ENCODE assay signal across 1 cellular context in genomic region chr9:134135343-134136116, GRCh38.
A peak's percentile ranks its signal among the peaks of the same experiment; 100 is the strongest.
TF ChIP-seq lines count a peak whose summit lies in the region.

Gene WDR5, plus strand, starts transcription at chr9:134136082. Its CDS starts 3,796 bp downstream, at chr9:134139878.

TF ChIP-seq in HepG2, 621 proteins besides CTCF, POLR2A, EP300 and RAD21 (continued from another document and continues in another):
- no peak for TF ChIP-seq HMG20A (CRISPR knock-in tag; IDR thresholded peaks at IDR 0.05; ENCODE audit: borderline replicate concordance)
- no peak for TF ChIP-seq ZNF18 (CRISPR knock-in tag; IDR thresholded peaks at IDR 0.05; ENCODE audit: insufficient replicate concordance)
- TF ChIP-seq MLLT10 (CRISPR knock-in tag; IDR thresholded peaks at IDR 0.05) = no peak
- no peak for TF ChIP-seq THYN1 (CRISPR knock-in tag; IDR thresholded peaks at IDR 0.05; ENCODE audit: borderline replicate concordance, low read depth)
- TF ChIP-seq ZNF674 (CRISPR knock-in tag; IDR thresholded peaks at IDR 0.05; ENCODE audit: low read depth) = no peak
- TF ChIP-seq ZNF382 (CRISPR knock-in tag; IDR thresholded peaks at IDR 0.05; ENCODE audit: borderline replicate concordance) = no peak
- peak; percentile 58; the same call in 1 of the 2 replicates for TF ChIP-seq ZMYM4 (CRISPR knock-in tag; IDR thresholded peaks at IDR 0.05)
- no peak for TF ChIP-seq ATM (IDR thresholded peaks at IDR 0.05; ENCODE audit: borderline replicate concordance)
- no peak for TF ChIP-seq NR1H2 (CRISPR knock-in tag; IDR thresholded peaks at IDR 0.05; ENCODE audit: borderline replicate concordance, low read depth)
- TF ChIP-seq ISL2 (CRISPR knock-in tag; IDR thresholded peaks at IDR 0.05) = no peak
- TF ChIP-seq TAF15 (IDR thresholded peaks at IDR 0.05; ENCODE audit: low read depth, low read length, poor library complexity, severe bottlenecking) = peak; percentile 52
- TF ChIP-seq ZNF766 (CRISPR knock-in tag; IDR thresholded peaks at IDR 0.05; ENCODE audit: borderline replicate concordance) = no peak
- TF ChIP-seq NCOR1 (IDR thresholded peaks at IDR 0.05; ENCODE audit: borderline replicate concordance, low read length) = no peak
- no peak for TF ChIP-seq ATAD3A (CRISPR knock-in tag; IDR thresholded peaks at IDR 0.05)
- no peak for TF ChIP-seq ZBTB37 (CRISPR knock-in tag; IDR thresholded peaks at IDR 0.05)
- TF ChIP-seq GRHL1 (CRISPR knock-in tag; conservative IDR thresholded peaks at IDR 0.05) = no peak
- TF ChIP-seq ATRX (CRISPR knock-in tag; IDR thresholded peaks at IDR 0.05; ENCODE audit: borderline replicate concordance) = no peak
- peak; percentile 56; the same call in 1 of the 2 replicates for TF ChIP-seq ZNF768 (CRISPR knock-in tag; IDR thresholded peaks at IDR 0.05)
- no peak; the same call in 1 of the 2 replicates for TF ChIP-seq KLF6 (CRISPR knock-in tag; IDR thresholded peaks at IDR 0.05)
- TF ChIP-seq ZNF280D (CRISPR knock-in tag; IDR thresholded peaks at IDR 0.05) = peak; percentile 66; the same call in 1 of the 2 replicates
- no peak for TF ChIP-seq HMG20B (CRISPR knock-in tag; conservative IDR thresholded peaks at IDR 0.05)
- no peak for TF ChIP-seq EED (CRISPR knock-in tag; IDR thresholded peaks at IDR 0.05)
- 0 out of 2 replicates have a peak, but pooled peaks have one; percentile 23 for TF ChIP-seq ZSCAN25 (CRISPR knock-in tag; IDR thresholded peaks at IDR 0.05)
- TF ChIP-seq ZNF101 (CRISPR knock-in tag; IDR thresholded peaks at IDR 0.05; ENCODE audit: borderline replicate concordance, low read depth) = no peak
- no peak for TF ChIP-seq DBP (CRISPR knock-in tag; IDR thresholded peaks at IDR 0.05; ENCODE audit: not compliant biosample characterization)
- TF ChIP-seq ZNF777 (CRISPR knock-in tag; IDR thresholded peaks at IDR 0.05) = no peak
- TF ChIP-seq PAF1 (CRISPR knock-in tag; IDR thresholded peaks at IDR 0.05) = no peak
- TF ChIP-seq ZFP36L2 (CRISPR knock-in tag; IDR thresholded peaks at IDR 0.05) = no peak
- TF ChIP-seq U2AF1 (optimal IDR thresholded peaks at IDR 0.05; ENCODE audit: low read depth, low read length) = no peak
- no peak for TF ChIP-seq CBX1 (IDR thresholded peaks at IDR 0.05; ENCODE audit: low read depth)
- TF ChIP-seq TBX3 (IDR thresholded peaks at IDR 0.05; ENCODE audit: borderline replicate concordance) = no peak
- TF ChIP-seq ZNF296 (CRISPR knock-in tag; conservative IDR thresholded peaks at IDR 0.05) = peak; percentile 78; the same call in 1 of the 2 replicates
- TF ChIP-seq REL (CRISPR knock-in tag; conservative IDR thresholded peaks at IDR 0.05) = no peak
- TF ChIP-seq ZFP91 (CRISPR knock-in tag; IDR thresholded peaks at IDR 0.05; ENCODE audit: borderline replicate concordance) = peak; percentile 99
- TF ChIP-seq ZNF563 (CRISPR knock-in tag; IDR thresholded peaks at IDR 0.05) = no peak; the same call in 1 of the 2 replicates
- no peak for TF ChIP-seq ZBTB38 (CRISPR knock-in tag; IDR thresholded peaks at IDR 0.05)
- no peak; the same call in 1 of the 2 replicates for TF ChIP-seq HNRNPL (IDR thresholded peaks at IDR 0.05; ENCODE audit: low read depth, low read length)
- no peak for TF ChIP-seq ZUFSP (CRISPR knock-in tag; IDR thresholded peaks at IDR 0.05; ENCODE audit: borderline replicate concordance)
- no peak for TF ChIP-seq CAMTA2 (CRISPR knock-in tag; IDR thresholded peaks at IDR 0.05; ENCODE audit: borderline replicate concordance)
- TF ChIP-seq NR3C1 (CRISPR knock-in tag; IDR thresholded peaks at IDR 0.05) = no peak
- no peak for TF ChIP-seq SP2 (CRISPR knock-in tag; IDR thresholded peaks at IDR 0.05)
- TF ChIP-seq ARNTL (CRISPR knock-in tag; IDR thresholded peaks at IDR 0.05) = peak; percentile 45; the same call in 1 of the 2 replicates
- TF ChIP-seq PPARG (CRISPR knock-in tag; conservative IDR thresholded peaks at IDR 0.05) = no peak
- no peak for TF ChIP-seq NFE2L2 (IDR thresholded peaks at IDR 0.05; ENCODE audit: low read length)
- TF ChIP-seq ZNF275 (CRISPR knock-in tag; IDR thresholded peaks at IDR 0.05; ENCODE audit: borderline replicate concordance) = no peak
- no peak for TF ChIP-seq SRSF9 (IDR thresholded peaks at IDR 0.05; ENCODE audit: borderline replicate concordance, insufficient read depth, low read depth, low read length, poor library complexity, severe bottlenecking)
- no peak for TF ChIP-seq ZSCAN5A (CRISPR knock-in tag; IDR thresholded peaks at IDR 0.05; ENCODE audit: borderline replicate concordance)
- peak; percentile 47; the same call in 1 of the 2 replicates for TF ChIP-seq ZNF788 (CRISPR knock-in tag; IDR thresholded peaks at IDR 0.05; ENCODE audit: borderline replicate concordance)
- TF ChIP-seq TRIM24 (CRISPR knock-in tag; IDR thresholded peaks at IDR 0.05) = no peak
- TF ChIP-seq ZNF337 (CRISPR knock-in tag; IDR thresholded peaks at IDR 0.05; ENCODE audit: borderline replicate concordance, low read depth) = no peak
- no peak for TF ChIP-seq GPN1 (CRISPR knock-in tag; IDR thresholded peaks at IDR 0.05; ENCODE audit: borderline replicate concordance)
- TF ChIP-seq ZBTB44 (CRISPR knock-in tag; IDR thresholded peaks at IDR 0.05) = no peak
